10 cellular contexts compared by ENCODE assay signal in genomic region chr6:13946506-13946905, GRCh38.
"Had no signal": no experiment of that assay in that cellular context is flagged by ENCODE, and none has a peak within 500 bp of the region (broad histone marks: within the 10 kb centered on the region; RNA-seq: fewer than 3 reads in every experiment).

No MANE protein-coding gene starts in this region.

- H3K36me3 ChIP-seq: HAP-1 had no signal

- ATAC-seq: GM23338, HCT116 had no signal

- H3K9ac ChIP-seq: GM23248 had no signal

- H3K27ac ChIP-seq: GM23248 had no signal

- H3K4me2 ChIP-seq: GM23338 had no signal

- DNase-seq: GOT3, H7, H9, HCEC 1CT, HFFc6 had no signal

- H3K4me3 ChIP-seq: GM23248, GM23338, HAP-1 had no signal

- H2AFZ ChIP-seq: GM23248, GM23338 had no signal

- FAIRE-seq: H1 had no signal
